Comparison of ENCODE assay signal across 18 cellular contexts in genomic region chr9:89525673-89526374, GRCh38. TPM values are rescaled to one million over a fixed set of nuclear protein-coding genes. Genes with fewer than 3 reads are reported as not detected.
DNase-seq lines count a peak whose midpoint lies in the region; ATAC-seq and TF ChIP-seq lines count a peak whose summit lies in the region.
"Had no signal": no experiment of that assay in that cellular context is flagged by ENCODE, and none has a peak within 500 bp of the region (broad histone marks: within the 10 kb centered on the region; RNA-seq: fewer than 3 reads in every experiment).

No MANE protein-coding gene starts in this region.

- H3K9me3 ChIP-seq in osteoblast (ENCODE audit: low read depth, low read length) (no peaks in the 10 kb centered on the region), psoas muscle (no peaks in the 10 kb centered on the region)
- H3K9me3 ChIP-seq: A549, vagina had no signal

- H3K9me3 Mint-ChIP-seq in activated CD4-positive, alpha-beta T cell treated with anti-CD3 and anti-CD28 coated beads, Interleukin-2, amount 10 ng/mL, durations not matched to agents 7 days and 5 days = peaks cover 15% of the 10 kb centered on the region
- peaks cover 12% of the 10 kb centered on the region for H3K9me3 Mint-ChIP-seq in dendritic cell treated with granulocyte-macrophage colony-stimulating factor and Interleukin-4, amounts not matched to agents 40 ng/mL and 50 ng/mL, for 4 days

- no peaks in the 10 kb centered on the region for H3K79me2 ChIP-seq in osteoblast (ENCODE audit: insufficient read depth, low read length)

- no peak for ATAC-seq in activated CD4-positive, CD25-positive, alpha-beta regulatory T cell treated with anti-CD3 and anti-CD28 coated beads, Interleukin-2, amount 50 U/mL, for 24 hours
- no peak for ATAC-seq in psoas muscle
- ATAC-seq: A549, foreskin keratinocyte, HCT116 had no signal

- no peak overlapping the region for H3K27ac ChIP-seq in osteoblast (ENCODE audit: low read depth, low read length)
- no peak overlapping the region for H3K27ac ChIP-seq in psoas muscle
- H3K27ac ChIP-seq: A549, foreskin keratinocyte, vagina had no signal

- H3K4me3 Mint-ChIP-seq in activated CD4-positive, alpha-beta T cell treated with anti-CD3 and anti-CD28 coated beads, Interleukin-2, amount 10 ng/mL, durations not matched to agents 7 days and 5 days = no peak overlapping the region
- no peak overlapping the region for H3K4me3 Mint-ChIP-seq in dendritic cell treated with granulocyte-macrophage colony-stimulating factor and Interleukin-4, amounts not matched to agents 40 ng/mL and 50 ng/mL, for 4 days
- H3K4me3 Mint-ChIP-seq: neural crest cell had no signal

- peaks cover 18% of the 10 kb centered on the region for H3K36me3 Mint-ChIP-seq in activated CD4-positive, alpha-beta T cell treated with anti-CD3 and anti-CD28 coated beads, Interleukin-2, amount 10 ng/mL, durations not matched to agents 7 days and 5 days (ENCODE audit: low read depth)
- H3K36me3 Mint-ChIP-seq in dendritic cell treated with granulocyte-macrophage colony-stimulating factor and Interleukin-4, amounts not matched to agents 40 ng/mL and 50 ng/mL, for 4 days (ENCODE audit: low read depth) = no peaks in the 10 kb centered on the region

- TF ChIP-seq CTCF in osteoblast (IDR thresholded peaks at IDR 0.05; ENCODE audit: extremely low read depth, low read depth, low read length) (no peak), psoas muscle (IDR thresholded peaks at IDR 0.05) (no peak)

- H3K27me3 Mint-ChIP-seq in activated CD4-positive, alpha-beta T cell treated with anti-CD3 and anti-CD28 coated beads, Interleukin-2, amount 10 ng/mL, durations not matched to agents 7 days and 5 days = no peaks in the 10 kb centered on the region
- H3K27me3 Mint-ChIP-seq in dendritic cell treated with granulocyte-macrophage colony-stimulating factor and Interleukin-4, amounts not matched to agents 40 ng/mL and 50 ng/mL, for 4 days = peaks cover 6% of the 10 kb centered on the region

- peak overlapping the region; percentile 16 for H3K27ac Mint-ChIP-seq in activated CD4-positive, alpha-beta T cell treated with anti-CD3 and anti-CD28 coated beads, Interleukin-2, amount 10 ng/mL, durations not matched to agents 7 days and 5 days
- H3K27ac Mint-ChIP-seq in dendritic cell treated with granulocyte-macrophage colony-stimulating factor and Interleukin-4, amounts not matched to agents 40 ng/mL and 50 ng/mL, for 4 days = peak overlapping the region; percentile 74

- H3K4me2 ChIP-seq in osteoblast (ENCODE audit: insufficient read depth, low read length) = no peak overlapping the region
- H3K4me2 ChIP-seq: A549 had no signal

- no peaks in the 10 kb centered on the region for H3K36me3 ChIP-seq in osteoblast (ENCODE audit: insufficient read depth, low read length)
- H3K36me3 ChIP-seq in psoas muscle (ENCODE audit: insufficient read depth in 1 of 2, low read depth in 1 of 2) = no peaks in the 10 kb centered on the region
- H3K36me3 ChIP-seq: vagina had no signal

- no peaks in the 10 kb centered on the region for H3K27me3 ChIP-seq in osteoblast (ENCODE audit: insufficient read depth, low read length)
- peaks cover 0 to 2% (median 0%) of the 10 kb centered on the region in 3 donors for H3K27me3 ChIP-seq in psoas muscle (ENCODE audit: insufficient read depth in 3 of 3, low read length in 2 of 3)
- H3K27me3 ChIP-seq: vagina had no signal

- WGBS in psoas muscle, 3 donors = 76 to 81% (median 78%) methylated on average over 16 of the region's 16 CpGs

- H2AFZ ChIP-seq in osteoblast (ENCODE audit: low read length) = no peak overlapping the region

- DNase-seq in activated CD4-positive, alpha-beta T cell treated with anti-CD3 and anti-CD28 coated beads, Interleukin-2, amount 10 ng/mL, durations not matched to agents 7 days and 5 days = no peak
- DNase-seq in activated CD4-positive, alpha-beta T cell treated with anti-CD3 and anti-CD28 coated beads for 48 hours = no peak
- DNase-seq in NOMO-1 treated with dmso at 0.1 percent for 144 hours (lab: John Stamatoyannopoulos, UW; ENCODE audit: unreplicated experiment) = peak; percentile 17
- DNase-seq in osteoblast (ENCODE audit: insufficient read length, low spot score, missing footprints) = peak; percentile 47
- DNase-seq in DMS53 treated with DMSO at 0.1 percent for 48 hours (lab: John Stamatoyannopoulos, UW; ENCODE audit: unreplicated experiment) = no peak
- DNase-seq in psoas muscle = no peak
- DNase-seq: foreskin keratinocyte, IMR-90, islet precursor cell, NCI-H187, NCI-H748 treated with DMSO at 0.1 percent for 48 hours, SIG-M5 had no signal

- POLR2A ChIA-PET in activated CD4-positive, alpha-beta T cell treated with anti-CD3 and anti-CD28 coated beads, Interleukin-2, amount 10 ng/mL, durations not matched to agents 7 days and 5 days (lab: Charles Lee) = no interaction called here

- peaks cover 97% of the 10 kb centered on the region for H3K4me1 Mint-ChIP-seq in activated CD4-positive, alpha-beta T cell treated with anti-CD3 and anti-CD28 coated beads, Interleukin-2, amount 10 ng/mL, durations not matched to agents 7 days and 5 days
- peaks cover 91% of the 10 kb centered on the region for H3K4me1 Mint-ChIP-seq in dendritic cell treated with granulocyte-macrophage colony-stimulating factor and Interleukin-4, amounts not matched to agents 40 ng/mL and 50 ng/mL, for 4 days (ENCODE audit: low read depth)

- CTCF ChIA-PET in activated CD4-positive, alpha-beta T cell treated with anti-CD3 and anti-CD28 coated beads, Interleukin-2, amount 10 ng/mL, durations not matched to agents 7 days and 5 days (lab: Charles Lee) = interaction anchor here (0.7 to 4.1 kb wide), 3 partner anchors 23 to 119 kb away, joined by 3 to 24 read pairs (median 15); no protein-coding TSS in a partner anchor

- H4K20me1 ChIP-seq in osteoblast (ENCODE audit: insufficient read depth, low read length) = no peaks in the 10 kb centered on the region

- intact Hi-C loops in dendritic cell treated with granulocyte-macrophage colony-stimulating factor and Interleukin-4, amounts not matched to agents 40 ng/mL and 50 ng/mL, for 4 days (cut with micrococcal nuclease) = no loop called here
- intact Hi-C loops in psoas muscle (cut with DNase I) = no loop called here

- H3K4me1 ChIP-seq in osteoblast (ENCODE audit: insufficient read depth, low read length) (no peaks in the 10 kb centered on the region), psoas muscle (no peaks in the 10 kb centered on the region)
- H3K4me1 ChIP-seq: A549, foreskin keratinocyte had no signal

- no peak overlapping the region for H3K4me3 ChIP-seq in osteoblast (ENCODE audit: insufficient read depth, low read length)
- H3K4me3 ChIP-seq in psoas muscle = no peak overlapping the region
- H3K4me3 ChIP-seq: A549, vagina had no signal

RNA-seq across cellular contexts. Expression of gene SEMA4D, which starts 27.9 kb away (rescaled TPM):
- 100 to 1,000 TPM; 334 to 336 TPM for total RNA-seq in activated CD4-positive, alpha-beta T cell treated with anti-CD3 and anti-CD28 coated beads, Interleukin-2, amount 10 ng/mL, durations not matched to agents 7 days and 5 days
- total RNA-seq in osteoblast (0.72 and 0.88 TPM in 2 replicates), psoas muscle (100 to 1,000 TPM in 1 of 4 donors, 10 to 100 TPM in 3; 32.1 to 111 (median 63.6) TPM)
- 10 to 100 TPM in 2 of 3 donors, 1 to 10 TPM in 1; 9.3 to 26.8 (median 22.3) TPM for polyA plus RNA-seq in psoas muscle

Comparison
In these comparisons a context has a peak if more than half of its experiments do, and no peak if none do; other contexts are left out.
1. DNase-seq: peak in NOMO-1 treated with dmso at 0.1 percent for 144 hours (single experiment) and osteoblast (single experiment); none in activated CD4-positive, alpha-beta T cell treated with anti-CD3 and anti-CD28 coated beads, Interleukin-2, amount 10 ng/mL, durations not matched to agents 7 days and 5 days (single experiment), activated CD4-positive, alpha-beta T cell treated with anti-CD3 and anti-CD28 coated beads for 48 hours (single experiment), DMS53 treated with DMSO at 0.1 percent for 48 hours (single experiment) and psoas muscle (0 of 2).
2. RNA of gene SEMA4D, which starts 27.9 kb away (total RNA-seq): 334 to 336 TPM in activated CD4-positive, alpha-beta T cell treated with anti-CD3 and anti-CD28 coated beads, Interleukin-2, amount 10 ng/mL, durations not matched to agents 7 days and 5 days and 32.1 to 111 TPM in psoas muscle; 0.72 to 0.88 TPM in osteoblast; every median in the first group is over 10 times any median in the second.